In genomic region chr9:128787583-128788156, GRCh38 we compare ENCODE assay signal across 8 cellular contexts.
DNase-seq lines count a peak whose midpoint lies in the region; ATAC-seq and TF ChIP-seq lines count a peak whose summit lies in the region.

No MANE protein-coding gene starts in this region.

- H3K27ac ChIP-seq in 22Rv1 (peak overlapping the region; percentile 63), angular gyrus (ENCODE audit: low read depth, low read length) (peak overlapping the region; percentile 49)

- peak; percentile 1 for ATAC-seq in HG03439 (IDR thresholded peaks at IDR 0.05; ENCODE audit: unreplicated experiment)
- ATAC-seq in stimulated activated naive CD8-positive, alpha-beta T cell treated with anti-CD3 and anti-CD28 coated beads, Interleukin-15, Interleukin-2, amounts not matched to agents 100 U/mL and 50 U/mL, for 24 hours, result no peak
- ATAC-seq in HG03045 (IDR thresholded peaks at IDR 0.05; ENCODE audit: unreplicated experiment), result no peak

- peak overlapping the region; percentile 89 for H3K4me3 ChIP-seq in iPS-18c (ENCODE audit: insufficient read depth, low read depth, low read length)

- TF ChIP-seq CTCF in 22Rv1 (IDR thresholded peaks at IDR 0.05), result no peak

- peak; percentile 21 for DNase-seq in stimulated activated naive CD8-positive, alpha-beta T cell treated with anti-CD3 and anti-CD28 coated beads, Interleukin-15, Interleukin-2, amounts not matched to agents 100 U/mL and 50 U/mL, for 24 hours
- no peak for DNase-seq in SHP77 (lab: John Stamatoyannopoulos, UW)
- DNase-seq in activated CD8-positive, alpha-beta memory T cell treated with anti-CD3 and anti-CD28 coated beads, Interleukin-2, amount 50 U/mL, for 4 hours, result no peak

- no peaks in the 10 kb centered on the region for H3K9me3 ChIP-seq in iPS-18c (ENCODE audit: control insufficient read depth, insufficient read depth, low read length)
